36 cellular contexts compared by ENCODE assay signal in the genomic region with DNA sequence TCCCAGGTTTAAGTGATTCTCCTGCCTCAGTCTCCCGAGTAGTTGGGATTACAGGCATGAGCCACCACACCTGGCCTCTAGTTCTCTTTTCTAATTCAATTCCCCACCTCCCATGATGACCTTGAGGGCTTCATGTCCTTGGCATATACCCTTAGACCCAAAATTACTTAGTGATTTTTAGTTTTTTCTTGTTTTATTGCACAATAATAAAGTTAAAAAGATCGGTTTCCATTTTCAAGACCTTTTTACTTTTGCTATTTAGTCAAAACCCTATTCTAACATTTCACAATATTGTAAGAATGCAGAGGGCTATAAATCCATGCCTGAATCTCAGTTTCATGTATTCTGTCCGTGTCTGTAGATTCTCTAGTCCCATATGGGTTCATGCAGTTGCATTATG.
DNase-seq lines count a peak whose midpoint lies in the region; ATAC-seq, FAIRE-seq and TF ChIP-seq lines count a peak whose summit lies in the region.
"Had no signal": no experiment of that assay in that cellular context is flagged by ENCODE, and none has a peak within 500 bp of the region (broad histone marks: within the 10 kb centered on the region; RNA-seq: fewer than 3 reads in every experiment).

No MANE protein-coding gene starts in this region.

- DNase-seq in HepG2 (ENCODE audit: low spot score) (no peak), right lobe of liver (no peak), IMR-90 (no peak), K562 (ENCODE audit: extremely low read depth in 1 of 4, low spot score in 3 of 4) (no peak), tibial nerve (ENCODE audit: low spot score in 2 of 2) (no peak), CD14-positive monocyte (ENCODE audit: low spot score) (no peak)
- DNase-seq: 8988T; ACHN; AML-193; BE2C; C1 segment of cervical spinal cord; Caco-2; Calu3; CD4-positive, alpha-beta memory T cell; CD4-positive, alpha-beta T cell; CD4-positive, CD25-positive, alpha-beta regulatory T cell; CD8-positive, alpha-beta memory T cell; CD8-positive, alpha-beta T cell; COR-L47; DMS 273 treated with DMSO at 0.1 percent for 48 hours; DMS153; DMS53; DMS79; DMS79 treated with DMSO at 0.1 percent for 48 hours; DND-41; EL had no signal

- no peak overlapping the region for H2AK9ac ChIP-seq in IMR-90 (replicated peaks; ENCODE audit: low read depth, low read length, poor library complexity)

- H4K20me1 ChIP-seq in HepG2 (ENCODE audit: insufficient read depth, low read length) = no peaks in the 10 kb centered on the region
- no peaks in the 10 kb centered on the region for H4K20me1 ChIP-seq in IMR-90 (ENCODE audit: insufficient read depth, low read length)
- no peaks in the 10 kb centered on the region for H4K20me1 ChIP-seq in K562 (replicated peaks; ENCODE audit: control insufficient read depth, insufficient read depth, low read length)
- H4K20me1 ChIP-seq: BLaER1; BLaER1 treated with 17β-estradiol and CSF1 and Interleukin-3, amounts not matched to agents 10 nM and 100 nM had no signal

- no peak for TF ChIP-seq CTCF in HepG2 (CRISPR knock-in tag; IDR thresholded peaks at IDR 0.05)
- TF ChIP-seq CTCF in right lobe of liver (IDR thresholded peaks at IDR 0.05) = no peak
- no peak for TF ChIP-seq CTCF in IMR-90 (conservative IDR thresholded peaks at IDR 0.05; ENCODE audit: low read depth, low read length)
- no peak for TF ChIP-seq CTCF in K562 (IDR thresholded peaks at IDR 0.05 in 2 of 3, conservative IDR thresholded peaks at IDR 0.05 in 1 of 3; ENCODE audit: insufficient read depth in 2 of 3, low read depth in 1 of 3, low read length in 3 of 3)
- TF ChIP-seq CTCF in tibial nerve (IDR thresholded peaks at IDR 0.05) = no peak
- no peak for TF ChIP-seq CTCF in CD14-positive monocyte (IDR thresholded peaks at IDR 0.05)

- H3K4ac ChIP-seq in IMR-90 (ENCODE audit: low read depth, low read length) = no peak overlapping the region

- no peak overlapping the region for H3K27ac Mint-ChIP-seq in CD14-positive monocyte
- H3K27ac Mint-ChIP-seq: B cell; CD4-positive, alpha-beta memory T cell; CD4-positive, alpha-beta T cell; CD4-positive, CD25-positive, alpha-beta regulatory T cell; CD8-positive, alpha-beta memory T cell; CD8-positive, alpha-beta T cell had no signal

- 2% methylated on average over 3 of the region's 3 CpGs for WGBS in HepG2 (ENCODE audit: low lambda C conversion rate)
- WGBS in right lobe of liver (ENCODE audit: insufficient coverage, low coverage, low lambda C conversion rate, missing lambda C conversion rate) = 48% methylated on average over 3 of the region's 3 CpGs
- no CpG with 5 or more reads among the region's 3 CpGs for WGBS in IMR-90 (ENCODE audit: extremely low coverage in 2 of 2, insufficient read length in 1 of 2), 2 experiments
- 14% methylated on average over 3 of the region's 3 CpGs for WGBS in K562 (ENCODE audit: insufficient coverage, low coverage, missing lambda C conversion rate)
- WGBS in tibial nerve, 2 donors = 51 to 58% methylated on average over 3 of the region's 3 CpGs

- H3K23ac ChIP-seq in IMR-90 (ENCODE audit: low read depth, low read length) = no peak overlapping the region

- TF ChIP-seq POLR2A in HepG2 (IDR thresholded peaks at IDR 0.05; ENCODE audit: insufficient read depth in 1 of 2, low read depth in 2 of 2, low read length in 2 of 2) (no peak), right lobe of liver (IDR thresholded peaks at IDR 0.05) (no peak), IMR-90 (IDR thresholded peaks at IDR 0.05; ENCODE audit: low read depth, low read length) (no peak), K562 (conservative IDR thresholded peaks at IDR 0.05) (no peak), tibial nerve (IDR thresholded peaks at IDR 0.05) (no peak)

- H2BK20ac ChIP-seq in IMR-90 (ENCODE audit: low read depth, low read length) = no peak overlapping the region

- CTCF ChIA-PET in HepG2 (lab: Yijun Ruan, JAX; ENCODE audit: low intra/inter-chr PET ratio, low total read pairs) = no interaction called here
- CTCF ChIA-PET in IMR-90 (lab: Yijun Ruan, JAX) = no interaction called here
- CTCF ChIA-PET in K562 (lab: Yijun Ruan, JAX; ENCODE audit: low intra/inter-chr PET ratio) = no interaction called here

- H3K18ac ChIP-seq in IMR-90 (ENCODE audit: low read depth, low read length) = no peak overlapping the region

- ATAC-seq in HepG2 = no peak
- ATAC-seq in right lobe of liver = no peak
- no peak for ATAC-seq in IMR-90 (ENCODE audit: low read depth)
- ATAC-seq in K562 = no peak
- ATAC-seq in HG03571 (IDR thresholded peaks at IDR 0.05; ENCODE audit: unreplicated experiment) = no peak
- ATAC-seq: A549; CD8-positive, alpha-beta T cell had no signal

- H3K4me3 Mint-ChIP-seq in CD14-positive monocyte = no peak overlapping the region
- H3K4me3 Mint-ChIP-seq: B cell; CD4-positive, alpha-beta memory T cell; CD4-positive, alpha-beta T cell; CD4-positive, CD25-positive, alpha-beta regulatory T cell; CD8-positive, alpha-beta memory T cell; CD8-positive, alpha-beta T cell had no signal

- intact Hi-C loops in HepG2 (cut with micrococcal nuclease; ENCODE audit: unreplicated experiment) = no loop called here
- intact Hi-C loops in right lobe of liver (cut with DNase I) = no loop called here
- intact Hi-C loops in IMR-90 (cut with micrococcal nuclease) = no loop called here
- intact Hi-C loops in K562 (cut with micrococcal nuclease) = no loop called here
- intact Hi-C loops in CD14-positive monocyte (cut with micrococcal nuclease) = no loop called here

- H3K14ac ChIP-seq in IMR-90 (replicated peaks; ENCODE audit: low read depth, low read length) = no peak overlapping the region

- H3K27me3 ChIP-seq in HepG2 (ENCODE audit: control insufficient read depth in 1 of 2, insufficient read depth in 2 of 2, low read length in 2 of 2) (no peaks in the 10 kb centered on the region), right lobe of liver (no peaks in the 10 kb centered on the region), IMR-90 (ENCODE audit: control insufficient read depth, insufficient read depth, low read length) (no peaks in the 10 kb centered on the region), K562 (ENCODE audit: control insufficient read depth in 2 of 2, insufficient read depth in 2 of 2, low read length in 2 of 2) (no peaks in the 10 kb centered on the region), tibial nerve (no peaks in the 10 kb centered on the region)
- H3K27me3 ChIP-seq: BE2C; BLaER1; BLaER1 treated with 17β-estradiol and CSF1 and Interleukin-3, amounts not matched to agents 10 nM and 100 nM had no signal

- no peak overlapping the region for H3K4me2 ChIP-seq in HepG2 (ENCODE audit: low read depth, low read length)
- no peak overlapping the region for H3K4me2 ChIP-seq in IMR-90 (ENCODE audit: low read depth, low read length)
- H3K4me2 ChIP-seq in K562 (ENCODE audit: insufficient read depth, low read length) = no peak overlapping the region
- H3K4me2 ChIP-seq: A549; BLaER1; BLaER1 treated with 17β-estradiol and CSF1 and Interleukin-3, amounts not matched to agents 10 nM and 100 nM had no signal

- H3K4me1 Mint-ChIP-seq in CD14-positive monocyte = peaks cover 3% of the 10 kb centered on the region
- H3K4me1 Mint-ChIP-seq: B cell; CD4-positive, alpha-beta memory T cell; CD4-positive, CD25-positive, alpha-beta regulatory T cell; CD8-positive, alpha-beta memory T cell had no signal

- H2BK15ac ChIP-seq in IMR-90 (ENCODE audit: low read depth, low read length) = no peak overlapping the region

- no peak overlapping the region for H3K4me3 ChIP-seq in HepG2 (replicated peaks in 1 of 3; ENCODE audit: insufficient read depth in 1 of 3, low read depth in 2 of 3, low read length in 3 of 3)
- no peak overlapping the region for H3K4me3 ChIP-seq in right lobe of liver
- H3K4me3 ChIP-seq in IMR-90 (ENCODE audit: insufficient read depth, low read depth, low read length) = no peak overlapping the region
- no peak overlapping the region for H3K4me3 ChIP-seq in K562
- no peak overlapping the region for H3K4me3 ChIP-seq in tibial nerve
- H3K4me3 ChIP-seq: A549; BLaER1; BLaER1 treated with 17β-estradiol and CSF1 and Interleukin-3, amounts not matched to agents 10 nM and 100 nM had no signal

- no peaks in the 10 kb centered on the region for H3K36me3 ChIP-seq in HepG2 (replicated peaks in 1 of 2; ENCODE audit: control insufficient read depth in 1 of 2, insufficient read depth in 2 of 2, low read length in 2 of 2)
- H3K36me3 ChIP-seq in right lobe of liver = no peaks in the 10 kb centered on the region
- no peaks in the 10 kb centered on the region for H3K36me3 ChIP-seq in IMR-90 (ENCODE audit: control insufficient read depth, insufficient read depth, low read length)
- H3K36me3 ChIP-seq in K562 (ENCODE audit: control insufficient read depth, insufficient read depth, low read length) = no peaks in the 10 kb centered on the region
- no peaks in the 10 kb centered on the region for H3K36me3 ChIP-seq in tibial nerve
- H3K36me3 ChIP-seq: BE2C; BLaER1; BLaER1 treated with 17β-estradiol and CSF1 and Interleukin-3, amounts not matched to agents 10 nM and 100 nM had no signal

- H3K79me2 ChIP-seq in HepG2 (ENCODE audit: insufficient read depth, low read length) = no peaks in the 10 kb centered on the region
- H3K79me2 ChIP-seq in K562 (ENCODE audit: control insufficient read depth, insufficient read depth, low read length) = no peaks in the 10 kb centered on the region

- FAIRE-seq in HepG2 (lab: Jason Lieb, UNC) (no peak), G401.6 (lab: Jason Lieb, UNC) (peak; percentile 21), K562 (lab: Jason Lieb, UNC) (no peak)
- FAIRE-seq: A204.1, A549, D721Med had no signal

- H3K9me3 Mint-ChIP-seq in CD14-positive monocyte = peaks cover 4 to 13% (median 6%) of the 10 kb centered on the region in 7 donors
- H3K9me3 Mint-ChIP-seq: CD8-positive, alpha-beta T cell had no signal

- no peak overlapping the region for H2BK5ac ChIP-seq in IMR-90 (ENCODE audit: low read depth, low read length, poor library complexity, severe bottlenecking)

- no TSS peak for BruUV-seq in HepG2 (replicated peaks; lab: Mats Ljungman, UMichigan)
- no TSS peak for BruUV-seq in IMR-90 (replicated peaks; lab: Mats Ljungman, UMichigan)
- BruUV-seq in K562 (replicated peaks; lab: Mats Ljungman, UMichigan) = no TSS peak

- H4K5ac ChIP-seq in IMR-90 (ENCODE audit: low read depth, low read length) = no peak overlapping the region

- dilution Hi-C loops in IMR-90 (cut with HindIII; ENCODE audit: low sequenced_read_pairs, unreplicated experiment) = no loop called here

- no peak overlapping the region for H4K91ac ChIP-seq in IMR-90 (ENCODE audit: insufficient read depth, low read depth, low read length)

- TF ChIP-seq EP300 in HepG2 (IDR thresholded peaks at IDR 0.05; ENCODE audit: low read depth in 2 of 2, low read length in 2 of 2) = no peak
- no peak for TF ChIP-seq EP300 in HepG2 (CRISPR knock-in tag; IDR thresholded peaks at IDR 0.05; ENCODE audit: borderline replicate concordance)
- no peak for TF ChIP-seq EP300 in K562 (IDR thresholded peaks at IDR 0.05; ENCODE audit: low read length)
- TF ChIP-seq EP300 in tibial nerve (IDR thresholded peaks at IDR 0.05) = no peak

- no peak overlapping the region for H2AK5ac ChIP-seq in IMR-90 (ENCODE audit: low read depth, low read length)

- in situ Hi-C loops in HepG2 (cut with HindIII; ENCODE audit: extremely low pct_ligation_motif_present, low pct_unique_long_range_greater_than_20kb) (no loop called here), IMR-90 (cut with MboI; ENCODE audit: low sequenced_read_pairs) (no loop called here), K562 (cut with MboI) (no loop called here)

- H4K8ac ChIP-seq in IMR-90 (ENCODE audit: low read depth in 2 of 2, low read length in 2 of 2) = no peak overlapping the region

- H3K9me3 ChIP-seq in HepG2 (ENCODE audit: low read length) = no peaks in the 10 kb centered on the region
- H3K9me3 ChIP-seq in right lobe of liver = no peaks in the 10 kb centered on the region
- no peaks in the 10 kb centered on the region for H3K9me3 ChIP-seq in IMR-90 (ENCODE audit: control insufficient read depth, insufficient read depth, low read length)
- H3K9me3 ChIP-seq in K562 (replicated peaks; ENCODE audit: control insufficient read depth, insufficient read depth, low read depth, low read length) = no peaks in the 10 kb centered on the region
- H3K9me3 ChIP-seq in tibial nerve = no peaks in the 10 kb centered on the region
- H3K9me3 ChIP-seq: A549; BE2C; BLaER1; BLaER1 treated with 17β-estradiol and CSF1 and Interleukin-3, amounts not matched to agents 10 nM and 100 nM; Caco-2 had no signal

- H3K9me1 ChIP-seq in IMR-90 (ENCODE audit: insufficient read depth, low read length) (no peaks in the 10 kb centered on the region), K562 (ENCODE audit: control insufficient read depth, insufficient read depth, low read length) (no peaks in the 10 kb centered on the region)

- H3K36me3 Mint-ChIP-seq in CD14-positive monocyte = no peaks in the 10 kb centered on the region
- H3K36me3 Mint-ChIP-seq: CD4-positive, alpha-beta memory T cell; CD4-positive, CD25-positive, alpha-beta regulatory T cell; CD8-positive, alpha-beta memory T cell; CD8-positive, alpha-beta T cell had no signal

- no peak overlapping the region for H3K27ac ChIP-seq in HepG2 (ENCODE audit: extremely low read length, insufficient read depth, low read length)
- no peak overlapping the region for H3K27ac ChIP-seq in right lobe of liver
- no peak overlapping the region for H3K27ac ChIP-seq in IMR-90 (ENCODE audit: insufficient read depth, low read length)
- H3K27ac ChIP-seq in K562 (ENCODE audit: extremely low read depth, low read depth, low read length) = no peak overlapping the region
- H3K27ac ChIP-seq in tibial nerve = no peak overlapping the region
- H3K27ac ChIP-seq: 22Rv1; A549; BLaER1; BLaER1 treated with 17β-estradiol and CSF1 and Interleukin-3, amounts not matched to agents 10 nM and 100 nM; C4-2B had no signal

- TF ChIP-seq RAD21 in HepG2 (CRISPR knock-in tag; IDR thresholded peaks at IDR 0.05) (no peak), IMR-90 (IDR thresholded peaks at IDR 0.05; ENCODE audit: low read length) (no peak), K562 (CRISPR knock-in tag; conservative IDR thresholded peaks at IDR 0.05 in 1 of 2, IDR thresholded peaks at IDR 0.05 in 1 of 2) (no peak)

- no peak overlapping the region for H3K56ac ChIP-seq in IMR-90 (ENCODE audit: extremely low read depth, insufficient read depth, low read length)

- H3K4me1 ChIP-seq in HepG2 (ENCODE audit: insufficient read depth, low read length) (no peaks in the 10 kb centered on the region), right lobe of liver (no peaks in the 10 kb centered on the region), IMR-90 (ENCODE audit: control insufficient read depth, insufficient read depth, low read length) (no peaks in the 10 kb centered on the region), K562 (replicated peaks in 1 of 2; ENCODE audit: control insufficient read depth in 2 of 2, insufficient read depth in 2 of 2, low read length in 2 of 2) (no peaks in the 10 kb centered on the region; a peak in 1 of 5 replicates), tibial nerve (no peaks in the 10 kb centered on the region)
- H3K4me1 ChIP-seq: A549; BE2C; BLaER1; BLaER1 treated with 17β-estradiol and CSF1 and Interleukin-3, amounts not matched to agents 10 nM and 100 nM; Caco-2 had no signal

- POLR2A ChIA-PET in HepG2 (lab: Yijun Ruan, JAX) (no interaction called here), IMR-90 (lab: Charles Lee; ENCODE audit: unreplicated experiment) (no interaction called here), K562 (lab: Yijun Ruan, JAX) (interaction anchor here (0.7 kb wide), 1 partner anchor 788 kb away, joined by 3 read pairs; no protein-coding TSS in a partner anchor)

- no peaks in the 10 kb centered on the region for H3K79me1 ChIP-seq in IMR-90 (ENCODE audit: low read depth in 1 of 2, low read length in 2 of 2)

- no peak overlapping the region for H3K9ac ChIP-seq in HepG2 (ENCODE audit: insufficient read depth, low read depth, low read length)
- H3K9ac ChIP-seq in IMR-90 (ENCODE audit: low read depth, low read length) = no peak overlapping the region
- no peak overlapping the region for H3K9ac ChIP-seq in K562 (ENCODE audit: insufficient read depth in 1 of 2, low read depth in 2 of 2, low read length in 2 of 2)
- H3K9ac ChIP-seq: BLaER1; BLaER1 treated with 17β-estradiol and CSF1 and Interleukin-3, amounts not matched to agents 10 nM and 100 nM had no signal

- peaks cover 1 to 2% (median 2%) of the 10 kb centered on the region in 3 donors for H3K27me3 Mint-ChIP-seq in CD14-positive monocyte (ENCODE audit: low read depth in 3 of 3)
- H3K27me3 Mint-ChIP-seq: CD4-positive, CD25-positive, alpha-beta regulatory T cell had no signal

- H2BK120ac ChIP-seq in IMR-90 (ENCODE audit: low read depth, low read length) = no peak overlapping the region

- H2AFZ ChIP-seq in HepG2 (ENCODE audit: low read length) (no peak overlapping the region), IMR-90 (replicated peaks; ENCODE audit: low read length, poor library complexity) (no peak overlapping the region), K562 (ENCODE audit: low read depth, low read length) (no peak overlapping the region)

Comparison
In these comparisons a context has a peak if more than half of its experiments do, and no peak if none do; other contexts are left out.
1. Of the 241 proteins assayed by ChIP-seq in both HepG2 and K562: peak only in HepG2: none; only in K562: none; in both: CEBPB; in neither: 239; mixed calls (peak in some experiments, not most) for 1.